In genomic region chr2:85684806-85685205, GRCh38 we compare ENCODE assay signal across 2 cellular contexts.
TF ChIP-seq lines count a peak whose summit lies in the region.

No MANE protein-coding gene starts in this region.

TF ChIP-seq in GM12878, 131 proteins besides CTCF, POLR2A, EP300 and RAD21:
- no peak for TF ChIP-seq NR2C1 (IDR thresholded peaks at IDR 0.05)
- TF ChIP-seq ZBTB33 (IDR thresholded peaks at IDR 0.05) = no peak
- no peak for TF ChIP-seq KAT2A (conservative IDR thresholded peaks at IDR 0.05; ENCODE audit: control insufficient read depth, low read depth, low read length)
- TF ChIP-seq, protein P1, sequence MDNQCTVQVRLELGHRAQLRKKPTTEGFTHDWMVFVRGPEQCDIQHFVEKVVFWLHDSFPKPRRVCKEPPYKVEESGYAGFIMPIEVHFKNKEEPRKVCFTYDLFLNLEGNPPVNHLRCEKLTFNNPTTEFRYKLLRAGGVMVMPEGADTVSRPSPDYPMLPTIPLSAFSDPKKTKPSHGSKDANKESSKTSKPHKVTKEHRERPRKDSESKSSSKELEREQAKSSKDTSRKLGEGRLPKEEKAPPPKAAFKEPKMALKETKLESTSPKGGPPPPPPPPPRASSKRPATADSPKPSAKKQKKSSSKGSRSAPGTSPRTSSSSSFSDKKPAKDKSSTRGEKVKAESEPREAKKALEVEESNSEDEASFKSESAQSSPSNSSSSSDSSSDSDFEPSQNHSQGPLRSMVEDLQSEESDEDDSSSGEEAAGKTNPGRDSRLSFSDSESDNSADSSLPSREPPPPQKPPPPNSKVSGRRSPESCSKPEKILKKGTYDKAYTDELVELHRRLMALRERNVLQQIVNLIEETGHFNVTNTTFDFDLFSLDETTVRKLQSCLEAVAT (IDR thresholded peaks at IDR 0.05) = no peak
- TF ChIP-seq SIX5 (IDR thresholded peaks at IDR 0.05; ENCODE audit: low read depth, low read length, severe bottlenecking) = no peak
- no peak for TF ChIP-seq TCF12 (IDR thresholded peaks at IDR 0.05; ENCODE audit: low read depth, low read length)
- TF ChIP-seq HDAC2 (IDR thresholded peaks at IDR 0.05) = no peak
- no peak for TF ChIP-seq ZSCAN29 (IDR thresholded peaks at IDR 0.05)
- 0 out of 4 replicates have a peak, but pooled peaks of 1 of the 2 experiments have one; percentile 36 for TF ChIP-seq IKZF2 (IDR thresholded peaks at IDR 0.05)
- peak; percentile 39; the same call in 1 of the 2 replicates for TF ChIP-seq GATAD2B (conservative IDR thresholded peaks at IDR 0.05; ENCODE audit: low read depth)
- no peak for TF ChIP-seq CHD1 (IDR thresholded peaks at IDR 0.05; ENCODE audit: low read depth, low read length)
- TF ChIP-seq MTA2 (IDR thresholded peaks at IDR 0.05; ENCODE audit: low read depth) = peak; percentile 38; the same call in 1 of the 2 replicates
- TF ChIP-seq, protein P2, sequence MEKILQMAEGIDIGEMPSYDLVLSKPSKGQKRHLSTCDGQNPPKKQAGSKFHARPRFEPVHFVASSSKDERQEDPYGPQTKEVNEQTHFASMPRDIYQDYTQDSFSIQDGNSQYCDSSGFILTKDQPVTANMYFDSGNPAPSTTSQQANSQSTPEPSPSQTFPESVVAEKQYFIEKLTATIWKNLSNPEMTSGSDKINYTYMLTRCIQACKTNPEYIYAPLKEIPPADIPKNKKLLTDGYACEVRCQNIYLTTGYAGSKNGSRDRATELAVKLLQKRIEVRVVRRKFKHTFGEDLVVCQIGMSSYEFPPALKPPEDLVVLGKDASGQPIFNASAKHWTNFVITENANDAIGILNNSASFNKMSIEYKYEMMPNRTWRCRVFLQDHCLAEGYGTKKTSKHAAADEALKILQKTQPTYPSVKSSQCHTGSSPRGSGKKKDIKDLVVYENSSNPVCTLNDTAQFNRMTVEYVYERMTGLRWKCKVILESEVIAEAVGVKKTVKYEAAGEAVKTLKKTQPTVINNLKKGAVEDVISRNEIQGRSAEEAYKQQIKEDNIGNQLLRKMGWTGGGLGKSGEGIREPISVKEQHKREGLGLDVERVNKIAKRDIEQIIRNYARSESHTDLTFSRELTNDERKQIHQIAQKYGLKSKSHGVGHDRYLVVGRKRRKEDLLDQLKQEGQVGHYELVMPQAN (conservative IDR thresholded peaks at IDR 0.05) = no peak
- TF ChIP-seq RCOR1 (conservative IDR thresholded peaks at IDR 0.05; ENCODE audit: low read depth, low read length) = no peak
- TF ChIP-seq PML (IDR thresholded peaks at IDR 0.05; ENCODE audit: low read length) = no peak
- TF ChIP-seq SUZ12 (IDR thresholded peaks at IDR 0.05; ENCODE audit: unreplicated experiment) = no peak
- no peak for TF ChIP-seq MAX (IDR thresholded peaks at IDR 0.05; ENCODE audit: low read depth, low read length)
- TF ChIP-seq NFIC (IDR thresholded peaks at IDR 0.05; ENCODE audit: low read depth, low read length) = no peak
- no peak for TF ChIP-seq YY1 (IDR thresholded peaks at IDR 0.05; ENCODE audit: low read depth, low read length)
- TF ChIP-seq CREB1 (IDR thresholded peaks at IDR 0.05; ENCODE audit: low read depth) = no peak
- TF ChIP-seq NR2F1 (conservative IDR thresholded peaks at IDR 0.05) = 0 out of 2 replicates have a peak, but pooled peaks have one; percentile 29
- peak; percentile 51; the same call in 1 of the 2 replicates for TF ChIP-seq ZNF687 (IDR thresholded peaks at IDR 0.05)

TF ChIP-seq in HepG2, 621 proteins besides CTCF, POLR2A, EP300 and RAD21:
- no peak for TF ChIP-seq ZNF33B (CRISPR knock-in tag; IDR thresholded peaks at IDR 0.05)
- TF ChIP-seq, protein P3, sequence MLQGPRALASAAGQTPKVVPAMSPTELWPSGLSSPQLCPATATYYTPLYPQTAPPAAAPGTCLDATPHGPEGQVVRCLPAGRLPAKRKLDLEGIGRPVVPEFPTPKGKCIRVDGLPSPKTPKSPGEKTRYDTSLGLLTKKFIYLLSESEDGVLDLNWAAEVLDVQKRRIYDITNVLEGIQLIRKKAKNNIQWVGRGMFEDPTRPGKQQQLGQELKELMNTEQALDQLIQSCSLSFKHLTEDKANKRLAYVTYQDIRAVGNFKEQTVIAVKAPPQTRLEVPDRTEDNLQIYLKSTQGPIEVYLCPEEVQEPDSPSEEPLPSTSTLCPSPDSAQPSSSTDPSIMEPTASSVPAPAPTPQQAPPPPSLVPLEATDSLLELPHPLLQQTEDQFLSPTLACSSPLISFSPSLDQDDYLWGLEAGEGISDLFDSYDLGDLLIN (CRISPR knock-in tag; IDR thresholded peaks at IDR 0.05; ENCODE audit: borderline replicate concordance) = no peak
- no peak for TF ChIP-seq NR2C2 (CRISPR knock-in tag; IDR thresholded peaks at IDR 0.05; ENCODE audit: borderline replicate concordance)
- no peak for TF ChIP-seq MTF1 (CRISPR knock-in tag; IDR thresholded peaks at IDR 0.05)
- TF ChIP-seq ZNF326 (CRISPR knock-in tag; IDR thresholded peaks at IDR 0.05; ENCODE audit: borderline replicate concordance) = no peak
- no peak for TF ChIP-seq ZNF788 (CRISPR knock-in tag; IDR thresholded peaks at IDR 0.05; ENCODE audit: borderline replicate concordance)
- no peak for TF ChIP-seq FLYWCH1 (CRISPR knock-in tag; IDR thresholded peaks at IDR 0.05)
- TF ChIP-seq ATF2 (CRISPR knock-in tag; IDR thresholded peaks at IDR 0.05) = no peak
- TF ChIP-seq KAT7 (CRISPR knock-in tag; IDR thresholded peaks at IDR 0.05; ENCODE audit: borderline replicate concordance) = no peak
- TF ChIP-seq SP2 (CRISPR knock-in tag; IDR thresholded peaks at IDR 0.05) = no peak
